ENCODE assay signal across 9 cellular contexts in genomic region chr6:32943864-32944263, GRCh38. TPM values are rescaled to one million over a fixed set of nuclear protein-coding genes. Genes with fewer than 3 reads are reported as not detected.
DNase-seq lines count a peak whose midpoint lies in the region; ATAC-seq and TF ChIP-seq lines count a peak whose summit lies in the region.
"Had no signal": no experiment of that assay in that cellular context is flagged by ENCODE, and none has a peak within 500 bp of the region (broad histone marks: within the 10 kb centered on the region; RNA-seq: fewer than 3 reads in every experiment).

No MANE protein-coding gene starts in this region.

- H3K4me3 ChIP-seq in GM12864 (ENCODE audit: low read depth, low read length) (peak overlapping the region; percentile 54), neutrophil (ENCODE audit: low read depth in 1 of 2, low read length in 1 of 2) (peak overlapping the region; percentile 56 to 60)
- H3K4me3 ChIP-seq: ovary, PC-9 had no signal

- H3K4me1 ChIP-seq in neutrophil (ENCODE audit: control insufficient read depth in 1 of 2, insufficient read depth in 1 of 2, low read depth in 1 of 2, low read length in 1 of 2), result peaks cover 49 to 51% of the 10 kb centered on the region in 2 experiments

- H3K27ac Mint-ChIP-seq in activated B cell treated with CpG ODN at 0.5 μM for 24 hours, result peak overlapping the region; percentile 99

- H3K4me3 Mint-ChIP-seq in activated B cell treated with CpG ODN at 0.5 μM for 24 hours, result peak overlapping the region; percentile 92

- no peaks in the 10 kb centered on the region for H3K36me3 ChIP-seq in neutrophil
- H3K36me3 ChIP-seq: ovary had no signal

- H3K27me3 Mint-ChIP-seq in activated B cell treated with CpG ODN at 0.5 μM for 24 hours, result no peaks in the 10 kb centered on the region

- no peaks in the 10 kb centered on the region for H3K27me3 ChIP-seq in neutrophil
- H3K27me3 ChIP-seq: ovary had no signal

- ATAC-seq in HG03280 (IDR thresholded peaks at IDR 0.05; ENCODE audit: unreplicated experiment) (peak; percentile 3), activated B cell treated with CpG ODN at 0.5 μM for 24 hours (ENCODE audit: low read depth) (no peak), GM18861 (IDR thresholded peaks at IDR 0.05; ENCODE audit: unreplicated experiment) (no peak)

- in situ Hi-C loops in GM13977 (cut with MboI; ENCODE audit: low pct_unique_long_range_greater_than_20kb, low sequenced_read_pairs, unreplicated experiment), result no loop called here

- peaks cover 32% of the 10 kb centered on the region for H3K36me3 Mint-ChIP-seq in activated B cell treated with CpG ODN at 0.5 μM for 24 hours (ENCODE audit: low read depth)

- intact Hi-C loops in activated B cell treated with CpG ODN at 0.5 μM for 24 hours (cut with micrococcal nuclease), result loop anchor here (5.0 kb wide), 2 partner anchors 368 to 752 kb away; partner anchors contain the start of genes GPSM3, PBX2 and TAPBP

- POLR2A ChIA-PET in activated B cell treated with CpG ODN at 0.5 μM for 24 hours (lab: Charles Lee), result interaction anchor here (0.5 to 16.1 kb wide), 27 partner anchors 9 to 1283 kb away, joined by 3 to 1150 read pairs (median 6); partner anchors contain the start of genes BRD2, C6orf47, GPSM3 and HLA-DMA

- DNase-seq in GM12864 (ENCODE audit: low read depth) (no peak), activated B cell treated with CpG ODN at 0.5 μM for 24 hours (no peak), GM13977 (ENCODE audit: low spot score) (no peak)
- no peak for DNase-seq in stimulated activated CD4-positive, alpha-beta T cell treated with anti-CD3 and anti-CD28 coated beads, Interleukin-1b, Interleukin-23, amount 100 ng/mL, for 48 hours
- DNase-seq: ovary, PC-9 had no signal

- H3K9me3 Mint-ChIP-seq in activated B cell treated with CpG ODN at 0.5 μM for 24 hours, result no peaks in the 10 kb centered on the region

- CTCF ChIA-PET in activated B cell treated with CpG ODN at 0.5 μM for 24 hours (lab: Charles Lee), result interaction anchor here (0.7 to 12.7 kb wide), 10 partner anchors 10 to 105 kb away, joined by 3 to 151 read pairs (median 7); partner anchors contain the start of genes BRD2, HLA-DMA and TAP2

- TF ChIP-seq CTCF in GM12864 (IDR thresholded peaks at IDR 0.05; ENCODE audit: low read depth, low read length, missing control alignments), result no peak
- TF ChIP-seq CTCF in activated B cell treated with CpG ODN at 0.5 μM for 24 hours (IDR thresholded peaks at IDR 0.05), result no peak
- TF ChIP-seq CTCF in neutrophil (IDR thresholded peaks at IDR 0.05), result no peak
- no peak for TF ChIP-seq CTCF in GM13977 (IDR thresholded peaks at IDR 0.05; ENCODE audit: extremely low read depth, insufficient read depth, missing control alignments)

- no peaks in the 10 kb centered on the region for H3K9me3 ChIP-seq in neutrophil

- peaks cover 84% of the 10 kb centered on the region for H3K4me1 Mint-ChIP-seq in activated B cell treated with CpG ODN at 0.5 μM for 24 hours

- peak overlapping the region; percentile 95 for H3K27ac ChIP-seq in neutrophil
- H3K27ac ChIP-seq: ovary, PC-9 had no signal

RNA-seq across cellular contexts. Expression of gene HLA-DMB, which starts 3.0 kb away (rescaled TPM):
- 341 and 365 TPM in 2 replicates for total RNA-seq in activated B cell treated with CpG ODN at 0.5 μM for 24 hours

RNA-seq across cellular contexts. Expression of gene HLA-DMA, which starts 9.0 kb away (rescaled TPM):
- 371 and 387 TPM in 2 replicates for total RNA-seq in activated B cell treated with CpG ODN at 0.5 μM for 24 hours

RNA-seq across cellular contexts. Expression of gene BRD2, which starts 24.5 kb away (rescaled TPM):
- total RNA-seq in activated B cell treated with CpG ODN at 0.5 μM for 24 hours, result 347 and 370 TPM in 2 replicates
